ENCODE assay signal across 8 cellular contexts in the genomic region with DNA sequence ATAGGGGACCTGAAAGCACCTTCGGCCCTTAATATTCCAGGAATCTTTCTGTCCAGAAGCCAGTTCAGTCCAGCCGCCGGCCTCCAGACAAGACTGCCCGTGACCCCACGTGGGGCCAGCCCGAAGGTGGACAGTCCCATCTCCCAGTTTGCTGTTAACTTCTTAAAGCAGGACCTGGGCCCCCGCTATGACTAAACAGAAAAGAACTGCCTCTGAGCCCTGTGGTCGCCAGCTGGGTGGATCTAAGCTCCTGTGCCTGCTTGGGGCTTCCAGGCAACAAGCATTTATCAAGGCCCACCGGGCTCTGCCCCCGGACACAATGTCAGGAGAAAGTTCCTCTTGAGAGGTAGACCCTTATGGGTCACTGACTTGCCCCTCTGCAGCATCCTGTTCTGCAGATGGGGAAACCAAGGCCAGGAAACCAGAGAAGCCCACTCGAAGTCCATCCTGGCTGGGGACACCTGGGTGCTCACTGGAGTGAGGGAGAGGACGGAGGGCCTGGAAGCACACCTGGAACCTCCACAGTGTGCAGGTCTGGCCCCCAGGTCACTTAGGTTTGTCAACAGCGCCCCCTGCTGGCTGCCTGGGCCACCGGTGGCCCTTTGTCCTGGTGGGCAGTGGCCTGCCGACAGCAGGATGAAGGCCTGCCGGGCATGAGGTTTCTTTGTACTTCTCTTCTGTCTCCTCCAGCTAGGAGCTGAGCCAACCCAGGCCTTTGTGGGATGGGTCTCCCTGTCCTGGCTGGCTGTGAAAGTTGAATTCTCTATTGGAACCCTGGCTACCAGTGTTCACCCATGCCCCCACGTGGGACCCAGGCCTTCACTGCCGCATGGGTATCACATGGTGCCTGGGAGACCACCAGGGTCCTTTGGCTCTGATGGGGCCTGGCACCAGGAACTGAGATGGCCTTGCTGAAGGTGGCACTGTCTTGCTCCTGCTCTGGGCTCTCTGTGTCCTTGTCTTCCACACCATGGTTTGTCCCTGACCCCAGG.
DNase-seq lines count a peak whose midpoint lies in the region; ATAC-seq, FAIRE-seq and TF ChIP-seq lines count a peak whose summit lies in the region.

No MANE protein-coding gene starts in this region.

- peak; percentile 54 for ATAC-seq in body of pancreas

- H3K27ac ChIP-seq in VCaP: no peak overlapping the region
- H3K27ac ChIP-seq in body of pancreas: no peak overlapping the region

- H3K36me3 ChIP-seq in body of pancreas (replicated peaks in 1 of 2; ENCODE audit: insufficient read depth in 1 of 2, low read depth in 2 of 2): no peaks in the 10 kb centered on the region
- H3K36me3 ChIP-seq in kidney epithelial cell (ENCODE audit: control insufficient read depth, insufficient read depth, low read length): no peaks in the 10 kb centered on the region

- in situ Hi-C loops in ACHN (cut with HindIII; ENCODE audit: low pct_ligation_motif_present, low pct_unique_long_range_greater_than_20kb, low sequenced_read_pairs): no loop called here

- peak; percentile 71 for DNase-seq in ACHN
- DNase-seq in GM18507 (ENCODE audit: extremely low spot score, insufficient read length, low read depth): peak; percentile 61
- peak; percentile 34 for DNase-seq in M059J (ENCODE audit: low read depth)
- DNase-seq in body of pancreas: peak; percentile 78 to 86 (median 80)
- no peak for DNase-seq in kidney epithelial cell (ENCODE audit: low read depth)
- peak; percentile 52 for DNase-seq in stimulated activated CD4-positive, alpha-beta T cell treated with anti-CD3 and anti-CD28 coated beads, Interleukin-2, amount 100 ng/mL, for 4 hours (ENCODE audit: low read depth)
- DNase-seq in NCI-H1694 treated with DMSO at 0.1 percent for 48 hours (lab: John Stamatoyannopoulos, UW): no peak

- intact Hi-C loops in body of pancreas (cut with DNase I): loop anchor here (5.0 kb wide), 1 partner anchor 1149 kb away; no protein-coding TSS in a partner anchor

- H3K27me3 ChIP-seq in body of pancreas: no peaks in the 10 kb centered on the region
- H3K27me3 ChIP-seq in kidney epithelial cell (ENCODE audit: control insufficient read depth, insufficient read depth, low read length): no peaks in the 10 kb centered on the region

- FAIRE-seq in GM18507 (lab: Jason Lieb, UNC): peak; percentile 46

- H3K4me1 ChIP-seq in body of pancreas: peaks cover 22% of the 10 kb centered on the region

- no peak for TF ChIP-seq POLR2A in body of pancreas (IDR thresholded peaks at IDR 0.05)

- WGBS in body of pancreas, 2 donors: 40 to 54% methylated on average over 3 to 18 of the region's 18 CpGs

- no peaks in the 10 kb centered on the region for H3K9me3 ChIP-seq in body of pancreas

- H3K4me3 ChIP-seq in body of pancreas (no peak overlapping the region), kidney epithelial cell (ENCODE audit: low read depth, low read length) (no peak overlapping the region)

- TF ChIP-seq CTCF in VCaP (conservative IDR thresholded peaks at IDR 0.05) (peak; percentile 79), body of pancreas (IDR thresholded peaks at IDR 0.05) (peak; percentile 71 to 88 (median 83)), kidney epithelial cell (IDR thresholded peaks at IDR 0.05; ENCODE audit: insufficient read depth, low read length, poor library complexity, severe bottlenecking) (peak; percentile 83)

Comparison
In these comparisons a context has a peak if more than half of its experiments do, and no peak if none do; other contexts are left out.
1. DNase-seq: peak in ACHN (single experiment), GM18507 (single experiment), M059J (single experiment), body of pancreas (4 of 4) and stimulated activated CD4-positive, alpha-beta T cell treated with anti-CD3 and anti-CD28 coated beads, Interleukin-2, amount 100 ng/mL, for 4 hours (single experiment); none in kidney epithelial cell (single experiment) and NCI-H1694 treated with DMSO at 0.1 percent for 48 hours (single experiment).
2. Peak in every context shown above with its lines, with median percentiles within 50 percentile points of each other: CTCF ChIP-seq.